Comparison of ENCODE assay signal across 9 cellular contexts in the genomic region with DNA sequence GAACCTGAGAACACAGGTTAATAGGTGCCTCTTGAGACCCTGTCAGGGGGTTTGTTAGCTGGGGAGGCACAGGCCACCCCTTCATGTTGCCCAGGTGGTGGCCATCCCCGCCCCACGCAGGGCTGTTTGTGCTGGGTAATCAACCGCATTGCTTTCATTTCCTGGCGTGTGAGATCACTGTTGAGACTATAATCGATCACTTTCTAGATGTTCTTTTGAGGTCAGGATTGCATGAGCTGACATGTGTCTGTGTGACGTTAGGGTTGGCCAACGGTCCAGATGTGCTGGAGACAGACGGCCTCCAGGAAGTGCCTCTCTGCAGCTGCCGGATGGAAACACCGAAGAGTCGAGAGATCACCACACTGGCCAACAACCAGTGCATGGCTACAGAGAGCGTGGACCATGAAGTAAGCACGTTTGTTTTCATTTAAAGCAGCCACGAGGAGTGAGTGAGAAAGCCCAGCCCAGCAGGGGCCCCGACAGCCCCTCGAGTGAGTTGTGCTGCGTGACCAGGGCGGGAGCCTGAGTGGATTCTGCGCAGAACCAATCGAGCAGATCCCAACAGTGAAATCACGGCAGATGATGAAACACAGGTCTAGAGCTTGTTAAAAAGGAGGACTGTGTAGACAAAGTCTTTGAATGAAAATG.
DNase-seq lines count a peak whose midpoint lies in the region; ATAC-seq and TF ChIP-seq lines count a peak whose summit lies in the region.
"Had no signal": no experiment of that assay in that cellular context is flagged by ENCODE, and none has a peak within 500 bp of the region (broad histone marks: within the 10 kb centered on the region; RNA-seq: fewer than 3 reads in every experiment).

No MANE protein-coding gene starts in this region.

- ATAC-seq in GM19025 (IDR thresholded peaks at IDR 0.05; ENCODE audit: low read depth, unreplicated experiment), result peak; percentile 65
- ATAC-seq in HG03045 (IDR thresholded peaks at IDR 0.05; ENCODE audit: unreplicated experiment), result peak; percentile 51
- ATAC-seq in GM18519 (IDR thresholded peaks at IDR 0.05; ENCODE audit: low FRiP score, unreplicated experiment), result no peak

- H3K27ac Mint-ChIP-seq in CD4-positive, alpha-beta memory T cell, result peak overlapping the region; percentile 48 to 91 (median 74)
- H3K27ac Mint-ChIP-seq in endothelial cell (ENCODE audit: unreplicated experiment) (no peak overlapping the region), HFFc6 (no peak overlapping the region; the same call in 1 of the 2 replicates)

- peaks cover 11% of the 10 kb centered on the region; the same call in 1 of the 2 replicates for H3K79me2 ChIP-seq in GM23248 (ENCODE audit: insufficient read depth)

- in situ Hi-C loops in GM23248 (cut with MboI), result no loop called here

- H3K4me2 ChIP-seq in GM23248 (ENCODE audit: unreplicated experiment), result no peak overlapping the region

- no peaks in the 10 kb centered on the region for H3F3A ChIP-seq in GM23248 (ENCODE audit: insufficient read depth)

- H3K9me3 ChIP-seq in CD4-positive, alpha-beta memory T cell (ENCODE audit: control insufficient read depth in 1 of 2, low read length in 2 of 2), result no peaks in the 10 kb centered on the region
- H3K9me3 ChIP-seq in GM23248 (ENCODE audit: low read depth), result no peaks in the 10 kb centered on the region

- no peaks in the 10 kb centered on the region for H3K9me2 ChIP-seq in GM23248 (ENCODE audit: insufficient read depth)

- intact Hi-C loops in CD4-positive, alpha-beta memory T cell (cut with micrococcal nuclease), result no loop called here

- H3K36me3 ChIP-seq in CD4-positive, alpha-beta memory T cell (ENCODE audit: insufficient read depth, low read length), result peaks cover 22% of the 10 kb centered on the region
- H3K36me3 ChIP-seq in GM23248 (ENCODE audit: low read depth), result peaks cover 25% of the 10 kb centered on the region; the same call in 1 of the 2 replicates

- no peak overlapping the region for H2AFZ ChIP-seq in GM23248

- H3K4me3 ChIP-seq in CD4-positive, alpha-beta memory T cell (ENCODE audit: low read length in 2 of 2), result no peak overlapping the region
- H3K4me3 ChIP-seq in GM23248, result no peak overlapping the region
- H3K4me3 ChIP-seq: lung had no signal

- CTCF ChIA-PET in CD4-positive, alpha-beta memory T cell (lab: Charles Lee; ENCODE audit: partially characterized antibody), result no interaction called here

- peaks cover 60 to 72% of the 10 kb centered on the region in 2 donors for H3K36me3 Mint-ChIP-seq in CD4-positive, alpha-beta memory T cell
- H3K36me3 Mint-ChIP-seq in endothelial cell (ENCODE audit: low read depth, unreplicated experiment) (peaks cover 52% of the 10 kb centered on the region), HFFc6 (ENCODE audit: low read depth) (peaks cover 43% of the 10 kb centered on the region)

- TF ChIP-seq CTCF in endothelial cell (IDR thresholded peaks at IDR 0.05; ENCODE audit: unreplicated experiment) (no peak), HFFc6 (IDR thresholded peaks at IDR 0.05) (no peak)

- H4K20me1 ChIP-seq in GM23248 (ENCODE audit: insufficient read depth), result no peaks in the 10 kb centered on the region

- H3K4me3 Mint-ChIP-seq in CD4-positive, alpha-beta memory T cell, result peak overlapping the region in 2 of 8 donors; percentile 15 to 30
- peak overlapping the region; percentile 40 for H3K4me3 Mint-ChIP-seq in endothelial cell (ENCODE audit: unreplicated experiment)
- no peak overlapping the region for H3K4me3 Mint-ChIP-seq in HFFc6

- no peaks in the 10 kb centered on the region for H3K27me3 ChIP-seq in CD4-positive, alpha-beta memory T cell (ENCODE audit: insufficient read depth, low read length)
- no peaks in the 10 kb centered on the region for H3K27me3 ChIP-seq in GM23248 (replicated peaks; ENCODE audit: insufficient read depth)

- POLR2A ChIA-PET in CD4-positive, alpha-beta memory T cell (lab: Charles Lee; ENCODE audit: partially characterized antibody), result no interaction called here

- peaks cover 39% of the 10 kb centered on the region for H3K4me1 ChIP-seq in CD4-positive, alpha-beta memory T cell (ENCODE audit: insufficient read depth, low read length)
- peaks cover 7% of the 10 kb centered on the region for H3K4me1 ChIP-seq in GM23248 (ENCODE audit: insufficient read depth)

- peaks cover 29 to 50% (median 38%) of the 10 kb centered on the region in 4 donors for H3K4me1 Mint-ChIP-seq in CD4-positive, alpha-beta memory T cell
- H3K4me1 Mint-ChIP-seq in endothelial cell (ENCODE audit: unreplicated experiment) (peaks cover 4% of the 10 kb centered on the region), HFFc6 (ENCODE audit: low read depth) (peaks cover 20% of the 10 kb centered on the region)

- no peaks in the 10 kb centered on the region for H3K9me3 Mint-ChIP-seq in CD4-positive, alpha-beta memory T cell
- H3K9me3 Mint-ChIP-seq in endothelial cell (ENCODE audit: unreplicated experiment) (no peaks in the 10 kb centered on the region), HFFc6 (no peaks in the 10 kb centered on the region)

- no peak overlapping the region for H3K9ac ChIP-seq in GM23248

- H3K27me3 Mint-ChIP-seq in CD4-positive, alpha-beta memory T cell, result no peaks in the 10 kb centered on the region
- H3K27me3 Mint-ChIP-seq in endothelial cell (ENCODE audit: unreplicated experiment) (no peaks in the 10 kb centered on the region), HFFc6 (ENCODE audit: insufficient read depth) (peaks cover 3% of the 10 kb centered on the region)

- no peak for DNase-seq in CD4-positive, alpha-beta memory T cell
- DNase-seq in endothelial cell (ENCODE audit: low spot score), result no peak
- no peak for DNase-seq in GM23248
- DNase-seq in effector CD4-positive, alpha-beta T cell, result no peak
- DNase-seq in HFFc6, result no peak

- H3K27ac ChIP-seq in CD4-positive, alpha-beta memory T cell (ENCODE audit: low read depth, low read length), result no peak overlapping the region
- H3K27ac ChIP-seq in GM23248, result no peak overlapping the region

- 81 to 82% methylated on average over 21 of the region's 21 CpGs for WGBS in GM23248 (ENCODE audit: low coverage in 1 of 2, low lambda C conversion rate in 2 of 2, missing lambda C conversion rate in 2 of 2), 2 experiments

Comparison
In these comparisons a context has a peak if more than half of its experiments do, and no peak if none do; other contexts are left out.
1. H3K27ac Mint-ChIP-seq: peak in CD4-positive, alpha-beta memory T cell (7 of 7); none in endothelial cell (single experiment) and HFFc6 (single experiment).